1 cellular context compared by ENCODE assay signal in the genomic region with DNA sequence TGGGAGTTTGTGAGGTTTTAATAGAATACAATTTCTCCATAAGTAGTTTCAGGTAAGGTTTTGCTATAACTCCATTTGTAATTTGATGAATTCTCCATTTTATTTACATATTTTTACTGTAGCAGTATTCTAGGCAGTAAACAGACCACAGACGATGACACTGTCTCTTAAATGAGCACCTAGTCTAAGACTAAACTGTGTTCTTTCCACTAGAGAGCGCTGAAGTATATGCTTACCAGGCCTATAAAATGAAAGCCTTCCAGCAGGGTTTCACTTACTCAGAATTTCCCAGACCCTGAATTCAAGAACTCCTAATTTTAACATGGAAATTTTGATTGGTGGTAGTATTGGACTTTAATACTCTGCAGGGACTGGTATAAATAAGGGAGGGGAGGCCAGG.
TF ChIP-seq lines count a peak whose summit lies in the region.

No MANE protein-coding gene starts in this region.

TF ChIP-seq in GM23338, 12 proteins besides CTCF, POLR2A, EP300 and RAD21:
- TF ChIP-seq CREB1 (CRISPR knock-in tag; IDR thresholded peaks at IDR 0.05; ENCODE audit: low read depth): no peak
- no peak for TF ChIP-seq EZH2 (IDR thresholded peaks at IDR 0.05; ENCODE audit: low read depth, unreplicated experiment)
- TF ChIP-seq EZH2phosphoT487 (IDR thresholded peaks at IDR 0.05; ENCODE audit: unreplicated experiment): no peak
- TF ChIP-seq ZNF331 (CRISPR knock-in tag; IDR thresholded peaks at IDR 0.05; ENCODE audit: low read depth): no peak
